ENCODE assay signal across 1 cellular context in the genomic region with DNA sequence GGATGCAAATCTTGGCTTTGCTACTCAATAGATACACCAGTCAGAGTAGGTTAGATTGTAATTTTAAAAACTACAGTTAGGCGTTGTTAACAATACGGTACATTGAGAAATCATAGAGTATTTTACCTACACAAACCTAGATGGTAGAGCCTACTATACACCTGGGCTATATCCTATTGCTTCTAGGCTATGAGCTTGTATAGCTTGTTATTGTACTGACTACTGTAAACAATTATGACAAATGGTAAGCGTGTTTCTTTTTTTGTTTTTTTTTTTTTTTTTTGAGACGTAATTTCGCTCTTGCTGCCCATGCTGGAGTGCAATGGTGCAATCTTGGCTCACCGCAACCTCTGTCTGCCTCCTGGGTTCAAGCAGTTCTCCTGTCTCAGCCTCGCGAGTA.
TF ChIP-seq lines count a peak whose summit lies in the region.

No MANE protein-coding gene starts in this region.

TF ChIP-seq in GM23338, 12 proteins besides CTCF, POLR2A, EP300 and RAD21 (continued from another document):
- TF ChIP-seq, protein P1, sequence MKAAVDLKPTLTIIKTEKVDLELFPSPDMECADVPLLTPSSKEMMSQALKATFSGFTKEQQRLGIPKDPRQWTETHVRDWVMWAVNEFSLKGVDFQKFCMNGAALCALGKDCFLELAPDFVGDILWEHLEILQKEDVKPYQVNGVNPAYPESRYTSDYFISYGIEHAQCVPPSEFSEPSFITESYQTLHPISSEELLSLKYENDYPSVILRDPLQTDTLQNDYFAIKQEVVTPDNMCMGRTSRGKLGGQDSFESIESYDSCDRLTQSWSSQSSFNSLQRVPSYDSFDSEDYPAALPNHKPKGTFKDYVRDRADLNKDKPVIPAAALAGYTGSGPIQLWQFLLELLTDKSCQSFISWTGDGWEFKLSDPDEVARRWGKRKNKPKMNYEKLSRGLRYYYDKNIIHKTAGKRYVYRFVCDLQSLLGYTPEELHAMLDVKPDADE (IDR thresholded peaks at IDR 0.05), result no peak
